ENCODE assay signal across 12 cellular contexts in genomic region chr11:63491614-63492372, GRCh38. TPM values are rescaled to one million over a fixed set of nuclear protein-coding genes. Genes with fewer than 3 reads are reported as not detected.
DNase-seq lines count a peak whose midpoint lies in the region; ATAC-seq, FAIRE-seq and TF ChIP-seq lines count a peak whose summit lies in the region.
"Had no signal": no experiment of that assay in that cellular context is flagged by ENCODE, and none has a peak within 500 bp of the region (broad histone marks: within the 10 kb centered on the region; RNA-seq: fewer than 3 reads in every experiment).

No MANE protein-coding gene starts in this region.

- intact Hi-C loops in pancreas (cut with DNase I): no loop called here

- ATAC-seq in T-helper 17 cell (peak; percentile 74), pancreas (peak; percentile 36 to 76 (median 58)), HG02970 (IDR thresholded peaks at IDR 0.05; ENCODE audit: low FRiP score, unreplicated experiment) (no peak), HG03442 (IDR thresholded peaks at IDR 0.05; ENCODE audit: unreplicated experiment) (no peak)

- peaks cover 6% of the 10 kb centered on the region for H3K36me3 Mint-ChIP-seq in T-helper 17 cell (ENCODE audit: low read depth)

- no peaks in the 10 kb centered on the region for H3K27me3 ChIP-seq in H7 (ENCODE audit: control insufficient read depth, insufficient read depth, low read length)
- peaks cover 25% of the 10 kb centered on the region for H3K27me3 ChIP-seq in fibroblast of lung (ENCODE audit: control insufficient read depth, insufficient read depth, low read length)
- H3K27me3 ChIP-seq in pancreas: no peaks in the 10 kb centered on the region

- H3K4me3 Mint-ChIP-seq in T-helper 17 cell: peak overlapping the region; percentile 68

- TF ChIP-seq CTCF in fibroblast of lung (conservative IDR thresholded peaks at IDR 0.05 in 1 of 2, IDR thresholded peaks at IDR 0.05 in 1 of 2; ENCODE audit: low read depth in 1 of 2, low read length in 2 of 2) (no peak), pancreas (IDR thresholded peaks at IDR 0.05) (no peak)

- H3K4me1 Mint-ChIP-seq in T-helper 17 cell: peaks cover 8% of the 10 kb centered on the region

- DNase-seq in H7: no peak
- DNase-seq in T-helper 17 cell: no peak
- DNase-seq in fibroblast of lung (ENCODE audit: low read depth in 2 of 2): peak; percentile 58 to 84
- DNase-seq in pancreas: peak in 2 of 6 donors; percentile 68 to 72
- no peak for DNase-seq in T-helper 9 cell
- no peak for DNase-seq in NCI-H524 treated with DMSO at 0.1 percent for 48 hours (lab: John Stamatoyannopoulos, UW)
- DNase-seq: small intestine had no signal

- H3K27ac Mint-ChIP-seq in T-helper 17 cell: peak overlapping the region; percentile 29
- H3K27ac Mint-ChIP-seq: dendritic cell treated with granulocyte-macrophage colony-stimulating factor and Interleukin-4, amounts not matched to agents 40 ng/mL and 50 ng/mL, for 4 days; T-helper 1 cell treated with Interleukin-12 subunit alpha and Interleukin-12 subunit beta and Interleukin-4 antibody, amounts not matched to agents 30 μg/mL and 1 μg/mL, for 36 hours had no signal

- H3K27me3 Mint-ChIP-seq in T-helper 17 cell: peaks cover 49% of the 10 kb centered on the region

- H3K4me3 ChIP-seq in H7 (ENCODE audit: insufficient read depth, low read depth, low read length): peak overlapping the region; percentile 50
- peak overlapping the region in 2 of 4 experiments; percentile 57 to 58 for H3K4me3 ChIP-seq in fibroblast of lung (replicated peaks in 1 of 4; ENCODE audit: control extremely low read depth in 1 of 4, insufficient read depth in 1 of 4, low read depth in 3 of 4, low read length in 4 of 4)
- H3K4me3 ChIP-seq in pancreas: peak overlapping the region in 3 of 4 donors; percentile 45 to 60 (median 55)

- H3K79me2 ChIP-seq in fibroblast of lung (ENCODE audit: control insufficient read depth, insufficient read depth, low read length): no peaks in the 10 kb centered on the region

- H3K36me3 ChIP-seq in H7 (replicated peaks; ENCODE audit: control insufficient read depth, insufficient read depth, low read length) (no peaks in the 10 kb centered on the region), fibroblast of lung (ENCODE audit: control insufficient read depth, insufficient read depth, low read length) (no peaks in the 10 kb centered on the region), pancreas (no peaks in the 10 kb centered on the region)

- no peak for FAIRE-seq in pancreas (lab: Jason Lieb, UNC)
- FAIRE-seq: small intestine had no signal

- H3K9ac ChIP-seq in fibroblast of lung (ENCODE audit: insufficient read depth, low read length): no peak overlapping the region

- H3K27ac ChIP-seq in fibroblast of lung (ENCODE audit: insufficient read depth, low read length) (no peak overlapping the region), pancreas (peak overlapping the region; percentile 38 to 85 (median 74))

- H3K9me3 ChIP-seq in T-helper 17 cell (ENCODE audit: control insufficient read depth, low read length, poor library complexity, severe bottlenecking) (no peaks in the 10 kb centered on the region), fibroblast of lung (ENCODE audit: control insufficient read depth, insufficient read depth, low read depth, low read length) (no peaks in the 10 kb centered on the region), pancreas (no peaks in the 10 kb centered on the region)

- no peaks in the 10 kb centered on the region for H4K20me1 ChIP-seq in fibroblast of lung (ENCODE audit: control insufficient read depth, extremely low read depth, insufficient read depth, low read length)

- 16 to 19% methylated on average over 11 of the region's 11 CpGs for WGBS in pancreas, 2 donors

- H3K4me1 ChIP-seq in fibroblast of lung (ENCODE audit: control insufficient read depth, extremely low read depth, insufficient read depth, low read length) (no peaks in the 10 kb centered on the region), pancreas (peaks cover 11 to 31% (median 25%) of the 10 kb centered on the region in 3 donors)

- H2AFZ ChIP-seq in fibroblast of lung (ENCODE audit: low read length): no peak overlapping the region

- H3K4me2 ChIP-seq in fibroblast of lung (ENCODE audit: extremely low read depth, insufficient read depth, low read length): peak overlapping the region; percentile 85

RNA-seq across cellular contexts. Expression of gene PLAAT5, which starts 0.8 kb away (rescaled TPM):
- total RNA-seq in H7 (2014; rRNA removed; shearing (Covaris generic)): 29.6 and 30.0 TPM in 2 replicates
- total RNA-seq in T-helper 17 cell (under 1 TPM in 1 of 2 donors, not detected in 1; 0.60 TPM), fibroblast of lung (0.50 and 0.51 TPM in 2 replicates), pancreas (10 to 100 TPM in 2 of 6 donors, 1 to 10 TPM in 4; 4.6 to 11.0 (median 9.2) TPM)
- polyA plus RNA-seq in fibroblast of lung (0.07 and 0.16 TPM in 2 replicates), pancreas (1 to 10 TPM; 1.6 to 3.7 TPM)
- not detected in 2 replicates for polyA plus RNA-seq in fibroblast of lung (2012)
- not detected in 2 replicates for polyA minus RNA-seq in fibroblast of lung (ENCODE audit: low replicate concordance)
- total RNA-seq: M059J had no signal

RNA-seq across cellular contexts. Expression of gene LGALS12, which starts 14.1 kb away (rescaled TPM):
- 6.8 and 16.6 TPM in 2 replicates for total RNA-seq in H7 (2014; rRNA removed; shearing (Covaris generic))
- total RNA-seq in T-helper 17 cell: 1 to 10 TPM in 1 of 2 donors, under 1 TPM in 1; 0.72 to 9.7 TPM
- under 0.01 TPM in 1 of 2 replicates, not detected in the other for total RNA-seq in fibroblast of lung
- not detected in 2 replicates for polyA plus RNA-seq in fibroblast of lung
- not detected in 2 replicates for polyA plus RNA-seq in fibroblast of lung (2012)
- polyA minus RNA-seq in fibroblast of lung (ENCODE audit: low replicate concordance): not detected in 2 replicates
- 1 to 10 TPM in 2 of 6 donors, under 1 TPM in 2, not detected in 2; 0.13 to 1.4 (median 0.79) TPM for total RNA-seq in pancreas
- 1 to 10 TPM in 1 of 2 donors, under 1 TPM in 1; 0.21 to 2.1 TPM for polyA plus RNA-seq in pancreas
- total RNA-seq: M059J had no signal

RNA-seq across cellular contexts. Expression of gene PLAAT4, which starts 44.8 kb away (rescaled TPM):
- total RNA-seq in H7 (2014; rRNA removed; shearing (Covaris generic)): 1.1 and 4.1 TPM in 2 replicates
- total RNA-seq in T-helper 17 cell (100 to 1,000 TPM in 1 of 2 donors, 10 to 100 TPM in 1; 80.8 to 110 TPM), fibroblast of lung (85.7 and 108 TPM in 2 replicates), pancreas (10 to 100 TPM in 2 of 6 donors, 1 to 10 TPM in 4; 3.3 to 32.4 (median 5.7) TPM)
- polyA plus RNA-seq in fibroblast of lung (47.4 and 69.1 TPM in 2 replicates), pancreas (10 to 100 TPM; 13.5 to 16.2 TPM)
- polyA plus RNA-seq in fibroblast of lung (2012): 46.8 and 65.7 TPM in 2 replicates
- polyA minus RNA-seq in fibroblast of lung (ENCODE audit: low replicate concordance): 17.4 and 33.2 TPM in 2 replicates

Comparison
In these comparisons a context has a peak if more than half of its experiments do, and no peak if none do; other contexts are left out.
1. DNase-seq: peak in fibroblast of lung (2 of 2); none in H7 (single experiment), T-helper 17 cell (0 of 3), T-helper 9 cell (single experiment) and NCI-H524 treated with DMSO at 0.1 percent for 48 hours (single experiment).
2. ATAC-seq: peak in T-helper 17 cell (single experiment) and pancreas (4 of 4); none in HG02970 (single experiment) and HG03442 (single experiment).